ENCODE assay signal across 8 cellular contexts in the genomic region with DNA sequence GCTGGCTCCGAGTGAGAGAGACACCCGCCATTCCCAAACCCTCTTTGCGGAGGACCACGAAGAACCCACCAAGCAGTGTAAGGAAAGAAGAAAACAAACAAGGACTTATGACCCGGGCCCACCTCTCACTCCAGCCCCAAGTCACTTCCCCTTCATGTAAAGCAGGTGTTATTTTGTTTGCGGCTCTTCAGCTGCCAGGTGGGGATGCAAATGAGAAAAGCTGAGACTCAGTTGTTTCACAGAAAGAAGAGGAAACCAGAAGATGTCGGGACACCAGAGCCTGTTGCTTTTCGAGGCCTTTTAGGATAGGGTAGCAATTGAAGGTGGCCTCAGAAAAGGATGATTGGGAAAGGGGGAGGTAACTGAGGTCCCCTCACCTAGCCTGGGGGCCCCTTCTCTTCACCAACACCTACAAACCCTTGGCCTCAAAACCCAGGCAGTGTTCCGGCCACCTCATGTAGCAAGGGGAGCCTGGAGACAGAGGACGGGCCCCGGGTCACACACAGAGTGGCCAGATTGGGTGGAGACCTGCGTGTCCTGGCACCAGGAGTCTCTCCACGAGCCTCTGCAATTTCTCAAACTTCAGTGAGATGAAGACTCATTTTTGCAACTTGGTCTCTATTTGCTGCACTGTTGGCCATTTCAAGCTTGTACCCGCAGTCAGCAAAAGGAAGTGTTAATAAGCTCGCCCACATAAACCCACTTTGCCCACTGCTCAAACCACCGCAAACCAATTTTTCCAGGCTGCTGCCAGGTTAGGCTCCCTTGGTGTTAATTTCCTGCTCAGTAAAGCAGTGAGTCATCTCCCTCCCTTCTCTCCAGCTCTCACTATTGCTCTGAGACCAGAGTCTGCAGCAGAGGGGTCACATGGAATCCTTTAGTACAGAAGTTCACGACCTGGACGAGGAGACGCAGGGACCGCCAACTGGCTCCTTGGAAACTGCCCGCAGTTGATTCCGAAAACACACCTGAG.
A peak's percentile ranks its signal among the peaks of the same experiment; 100 is the strongest.
DNase-seq lines count a peak whose midpoint lies in the region; ATAC-seq, FAIRE-seq and TF ChIP-seq lines count a peak whose summit lies in the region.

No MANE protein-coding gene starts in this region.

- H3K4me1 ChIP-seq in HAP-1: peaks cover 4% of the 10 kb centered on the region

- peaks cover 24% of the 10 kb centered on the region for H3K27me3 ChIP-seq in HAP-1 (ENCODE audit: low read depth)

- no peaks in the 10 kb centered on the region for H3K9me3 ChIP-seq in HAP-1

- no peaks in the 10 kb centered on the region for H3K36me3 ChIP-seq in HAP-1 (replicated peaks)

- no peak for FAIRE-seq in D721Med (lab: Jason Lieb, UNC)

- ATAC-seq in GM18502 (IDR thresholded peaks at IDR 0.05; ENCODE audit: poor library complexity, unreplicated experiment): peak; percentile 69
- ATAC-seq in GM19463 (IDR thresholded peaks at IDR 0.05; ENCODE audit: unreplicated experiment): peak; percentile 68
- ATAC-seq in HG03439 (IDR thresholded peaks at IDR 0.05; ENCODE audit: unreplicated experiment): peak; percentile 56
- no peak for ATAC-seq in HG03457 (IDR thresholded peaks at IDR 0.05; ENCODE audit: unreplicated experiment)

- TF ChIP-seq CTCF in D721Med (IDR thresholded peaks at IDR 0.05; ENCODE audit: insufficient read depth, missing control alignments): no peak

- no peak overlapping the region for H3K4me3 ChIP-seq in HAP-1

- DNase-seq in glomerular visceral epithelial cell (ENCODE audit: extremely low spot score) (peak; percentile 3), D721Med (ENCODE audit: insufficient read length, low spot score) (no peak), NCI-H2029 treated with DMSO at 0.1 percent for 48 hours (lab: John Stamatoyannopoulos, UW) (no peak), HAP-1 (ENCODE audit: low spot score in 2 of 2) (no peak)

- in situ Hi-C loops in HAP-1 (cut with MboI; ENCODE audit: low sequenced_read_pairs): no loop called here
